Comparison of ENCODE assay signal across 9 cellular contexts in the genomic region with DNA sequence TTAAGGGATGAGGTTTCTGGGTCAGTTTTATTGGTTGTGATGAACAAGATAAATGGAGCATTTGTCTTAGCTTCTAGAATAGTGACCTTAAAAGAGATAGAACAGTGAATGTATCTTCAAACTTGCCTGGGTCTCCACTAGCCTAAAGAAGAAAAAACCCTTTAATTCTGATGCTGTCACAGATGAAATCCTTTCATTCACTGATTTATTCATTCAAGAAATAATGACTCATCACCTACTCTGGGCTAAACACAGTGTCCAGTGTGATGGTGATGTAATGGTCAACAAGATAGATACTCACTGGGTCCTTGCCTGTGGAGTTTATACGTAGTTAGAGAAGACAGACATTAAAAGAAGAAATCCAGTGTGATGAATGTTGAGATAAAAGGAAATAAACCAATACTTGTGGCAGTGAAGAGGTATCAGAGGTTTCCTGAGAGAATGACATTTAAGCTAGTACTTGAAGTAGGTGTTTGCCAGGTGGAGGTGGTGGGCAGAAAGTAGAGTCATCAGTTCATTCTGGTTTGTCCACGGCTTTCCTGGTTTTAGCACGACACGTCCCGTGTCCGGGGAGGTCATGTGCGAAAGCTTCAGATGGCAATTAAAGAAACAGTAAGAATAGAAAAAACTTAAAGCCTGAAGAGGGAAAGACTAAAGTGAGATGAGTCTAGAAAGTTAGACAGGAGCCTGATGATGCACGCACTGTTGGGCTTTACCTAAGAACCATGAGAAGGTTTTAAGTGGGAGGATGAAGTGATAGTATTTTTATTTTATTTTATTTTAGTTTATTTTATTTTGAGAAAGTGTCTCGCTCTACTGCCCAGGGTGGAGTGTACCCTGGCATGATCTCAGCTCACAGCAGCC. TPM values are rescaled to one million over a fixed set of nuclear protein-coding genes. Genes with fewer than 3 reads are reported as not detected.
DNase-seq lines count a peak whose midpoint lies in the region; ATAC-seq and TF ChIP-seq lines count a peak whose summit lies in the region.
"Had no signal": no experiment of that assay in that cellular context is flagged by ENCODE, and none has a peak within 500 bp of the region (broad histone marks: within the 10 kb centered on the region; RNA-seq: fewer than 3 reads in every experiment).

No MANE protein-coding gene starts in this region.

- H3K36me3 Mint-ChIP-seq in activated CD4-positive, alpha-beta T cell treated with anti-CD3 and anti-CD28 coated beads for 36 hours (ENCODE audit: low read depth): peaks cover 64% of the 10 kb centered on the region
- peaks cover 69% of the 10 kb centered on the region for H3K36me3 Mint-ChIP-seq in WTC11

- no peak overlapping the region for H3K4me3 Mint-ChIP-seq in activated CD4-positive, alpha-beta T cell treated with anti-CD3 and anti-CD28 coated beads for 36 hours
- no peak overlapping the region for H3K4me3 Mint-ChIP-seq in WTC11

- DNase-seq in activated CD4-positive, alpha-beta T cell treated with anti-CD3 and anti-CD28 coated beads for 36 hours: peak; percentile 22
- DNase-seq in activated CD4-positive, alpha-beta T cell treated with anti-CD3 and anti-CD28 coated beads, Interleukin-2, amount 50 U/mL, for 1 hour: no peak
- DNase-seq in WTC11 (ENCODE audit: low spot score): no peak
- peak; percentile 42 for DNase-seq in fibroblast of gingiva (ENCODE audit: low read depth)
- peak; percentile 57 for DNase-seq in skeletal muscle cell (ENCODE audit: low read depth)
- no peak for DNase-seq in NCI-H524 treated with DMSO at 0.1 percent for 48 hours (lab: John Stamatoyannopoulos, UW)
- DNase-seq in GOT3 (lab: John Stamatoyannopoulos, UW): no peak
- DNase-seq: NCI-H2029 treated with DMSO at 0.1 percent for 48 hours had no signal

- no peak overlapping the region for H3K4me3 ChIP-seq in skeletal muscle cell (ENCODE audit: low read depth, low read length)

- peaks cover 48% of the 10 kb centered on the region for H3K4me1 Mint-ChIP-seq in activated CD4-positive, alpha-beta T cell treated with anti-CD3 and anti-CD28 coated beads for 36 hours
- peaks cover 19% of the 10 kb centered on the region for H3K4me1 Mint-ChIP-seq in WTC11

- no peak for TF ChIP-seq CTCF in WTC11 (IDR thresholded peaks at IDR 0.05)

- CTCF ChIA-PET in activated CD4-positive, alpha-beta T cell treated with anti-CD3 and anti-CD28 coated beads for 36 hours (lab: Charles Lee): interaction anchor here (0.7 to 1.4 kb wide), 3 partner anchors 13 to 248 kb away, joined by 3 to 6 read pairs (median 5); no protein-coding TSS in a partner anchor
- CTCF ChIA-PET in WTC11 (lab: Charles Lee): no interaction called here

- POLR2A ChIA-PET in activated CD4-positive, alpha-beta T cell treated with anti-CD3 and anti-CD28 coated beads for 36 hours (lab: Charles Lee): no interaction called here
- POLR2A ChIA-PET in WTC11 (lab: Charles Lee): interaction anchor here (0.7 kb wide), 1 partner anchor 19 kb away, joined by 3 read pairs; the partner anchor contains the start of gene PAK2

- peaks cover 18% of the 10 kb centered on the region for H3K9me3 Mint-ChIP-seq in activated CD4-positive, alpha-beta T cell treated with anti-CD3 and anti-CD28 coated beads for 36 hours (ENCODE audit: low read depth)
- H3K9me3 Mint-ChIP-seq in WTC11: peaks cover 28% of the 10 kb centered on the region

- peak; percentile 64 for ATAC-seq in activated CD4-positive, alpha-beta T cell treated with anti-CD3 and anti-CD28 coated beads for 36 hours
- no peak for ATAC-seq in WTC11
- no peak for ATAC-seq in HG02885 (IDR thresholded peaks at IDR 0.05; ENCODE audit: poor library complexity, unreplicated experiment)

- intact Hi-C loops in activated CD4-positive, alpha-beta T cell treated with anti-CD3 and anti-CD28 coated beads for 36 hours (cut with DNase I, micrococcal nuclease): no loop called here

- H3K27me3 Mint-ChIP-seq in activated CD4-positive, alpha-beta T cell treated with anti-CD3 and anti-CD28 coated beads for 36 hours: no peaks in the 10 kb centered on the region
- H3K27me3 Mint-ChIP-seq in WTC11 (ENCODE audit: low read depth): no peaks in the 10 kb centered on the region

- peak overlapping the region; percentile 22 for H3K27ac Mint-ChIP-seq in activated CD4-positive, alpha-beta T cell treated with anti-CD3 and anti-CD28 coated beads for 36 hours
- H3K27ac Mint-ChIP-seq in WTC11: peak overlapping the region; percentile 54; the same call in 1 of the 2 replicates

TF ChIP-seq in WTC11, 78 proteins besides CTCF, POLR2A, EP300 and RAD21 (continues in another document):
- TF ChIP-seq GRHL2 (CRISPR knock-in tag; IDR thresholded peaks at IDR 0.05; ENCODE audit: insufficient replicate concordance, severe bottlenecking) (no peak), ZNF423 (CRISPR knock-in tag; IDR thresholded peaks at IDR 0.05) (no peak), NFYB (CRISPR knock-in tag; conservative IDR thresholded peaks at IDR 0.05; ENCODE audit: low read depth) (no peak), AR (CRISPR knock-in tag; IDR thresholded peaks at IDR 0.05) (no peak), NFATC4 (CRISPR knock-in tag; IDR thresholded peaks at IDR 0.05) (no peak), ATF3 (CRISPR knock-in tag; conservative IDR thresholded peaks at IDR 0.05) (no peak)
- TF ChIP-seq, protein P1, sequence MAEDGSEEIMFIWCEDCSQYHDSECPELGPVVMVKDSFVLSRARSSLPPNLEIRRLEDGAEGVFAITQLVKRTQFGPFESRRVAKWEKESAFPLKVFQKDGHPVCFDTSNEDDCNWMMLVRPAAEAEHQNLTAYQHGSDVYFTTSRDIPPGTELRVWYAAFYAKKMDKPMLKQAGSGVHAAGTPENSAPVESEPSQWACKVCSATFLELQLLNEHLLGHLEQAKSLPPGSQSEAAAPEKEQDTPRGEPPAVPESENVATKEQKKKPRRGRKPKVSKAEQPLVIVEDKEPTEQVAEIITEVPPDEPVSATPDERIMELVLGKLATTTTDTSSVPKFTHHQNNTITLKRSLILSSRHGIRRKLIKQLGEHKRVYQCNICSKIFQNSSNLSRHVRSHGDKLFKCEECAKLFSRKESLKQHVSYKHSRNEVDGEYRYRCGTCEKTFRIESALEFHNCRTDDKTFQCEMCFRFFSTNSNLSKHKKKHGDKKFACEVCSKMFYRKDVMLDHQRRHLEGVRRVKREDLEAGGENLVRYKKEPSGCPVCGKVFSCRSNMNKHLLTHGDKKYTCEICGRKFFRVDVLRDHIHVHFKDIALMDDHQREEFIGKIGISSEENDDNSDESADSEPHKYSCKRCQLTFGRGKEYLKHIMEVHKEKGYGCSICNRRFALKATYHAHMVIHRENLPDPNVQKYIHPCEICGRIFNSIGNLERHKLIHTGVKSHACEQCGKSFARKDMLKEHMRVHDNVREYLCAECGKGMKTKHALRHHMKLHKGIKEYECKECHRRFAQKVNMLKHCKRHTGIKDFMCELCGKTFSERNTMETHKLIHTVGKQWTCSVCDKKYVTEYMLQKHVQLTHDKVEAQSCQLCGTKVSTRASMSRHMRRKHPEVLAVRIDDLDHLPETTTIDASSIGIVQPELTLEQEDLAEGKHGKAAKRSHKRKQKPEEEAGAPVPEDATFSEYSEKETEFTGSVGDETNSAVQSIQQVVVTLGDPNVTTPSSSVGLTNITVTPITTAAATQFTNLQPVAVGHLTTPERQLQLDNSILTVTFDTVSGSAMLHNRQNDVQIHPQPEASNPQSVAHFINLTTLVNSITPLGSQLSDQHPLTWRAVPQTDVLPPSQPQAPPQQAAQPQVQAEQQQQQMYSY (CRISPR knock-in tag; IDR thresholded peaks at IDR 0.05): no peak
- TF ChIP-seq, protein P2, sequence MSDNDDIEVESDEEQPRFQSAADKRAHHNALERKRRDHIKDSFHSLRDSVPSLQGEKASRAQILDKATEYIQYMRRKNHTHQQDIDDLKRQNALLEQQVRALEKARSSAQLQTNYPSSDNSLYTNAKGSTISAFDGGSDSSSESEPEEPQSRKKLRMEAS (CRISPR knock-in tag; IDR thresholded peaks at IDR 0.05): no peak
- TF ChIP-seq, protein P3, sequence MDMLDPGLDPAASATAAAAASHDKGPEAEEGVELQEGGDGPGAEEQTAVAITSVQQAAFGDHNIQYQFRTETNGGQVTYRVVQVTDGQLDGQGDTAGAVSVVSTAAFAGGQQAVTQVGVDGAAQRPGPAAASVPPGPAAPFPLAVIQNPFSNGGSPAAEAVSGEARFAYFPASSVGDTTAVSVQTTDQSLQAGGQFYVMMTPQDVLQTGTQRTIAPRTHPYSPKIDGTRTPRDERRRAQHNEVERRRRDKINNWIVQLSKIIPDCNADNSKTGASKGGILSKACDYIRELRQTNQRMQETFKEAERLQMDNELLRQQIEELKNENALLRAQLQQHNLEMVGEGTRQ (CRISPR knock-in tag; IDR thresholded peaks at IDR 0.05): no peak

RNA-seq across cellular contexts. Expression of gene PAK2, which starts 18.5 kb away (rescaled TPM):
- total RNA-seq in activated CD4-positive, alpha-beta T cell treated with anti-CD3 and anti-CD28 coated beads for 36 hours: 10 to 100 TPM; 57.6 to 82.2 TPM
- 47.3 to 50.7 TPM (median 50.0 TPM) in 3 replicates for total RNA-seq in WTC11 (2021)

RNA-seq across cellular contexts. Expression of gene PIGX, which starts 45.9 kb away (rescaled TPM):
- total RNA-seq in activated CD4-positive, alpha-beta T cell treated with anti-CD3 and anti-CD28 coated beads for 36 hours: 10 to 100 TPM; 37.8 to 42.2 TPM
- total RNA-seq in WTC11 (2021): 12.8 to 16.6 TPM (median 16.5 TPM) in 3 replicates

RNA-seq across cellular contexts. Expression of gene CEP19, which starts 46.1 kb away (rescaled TPM):
- total RNA-seq in activated CD4-positive, alpha-beta T cell treated with anti-CD3 and anti-CD28 coated beads for 36 hours: 1 to 10 TPM; 4.7 to 5.6 TPM
- 1.4 to 1.5 TPM (median 1.4 TPM) in 3 replicates for total RNA-seq in WTC11 (2021)

Comparison
In these comparisons a context has a peak if more than half of its experiments do, and no peak if none do; other contexts are left out.
1. DNase-seq: peak in activated CD4-positive, alpha-beta T cell treated with anti-CD3 and anti-CD28 coated beads for 36 hours (single experiment), fibroblast of gingiva (single experiment) and skeletal muscle cell (single experiment); none in activated CD4-positive, alpha-beta T cell treated with anti-CD3 and anti-CD28 coated beads, Interleukin-2, amount 50 U/mL, for 1 hour (single experiment), WTC11 (single experiment), NCI-H524 treated with DMSO at 0.1 percent for 48 hours (single experiment) and GOT3 (single experiment).